1 cellular context compared by ENCODE assay signal in genomic region chr3:43198791-43199644, GRCh38.
TF ChIP-seq lines count a peak whose summit lies in the region.

No MANE protein-coding gene starts in this region.

TF ChIP-seq in HCT116, 20 proteins besides CTCF, POLR2A, EP300 and RAD21 (continued from another document):
- TF ChIP-seq ZBTB33 (IDR thresholded peaks at IDR 0.05; ENCODE audit: extremely low read depth, insufficient replicate concordance, low read length) = no peak
- no peak for TF ChIP-seq JUND (IDR thresholded peaks at IDR 0.05)
- no peak for TF ChIP-seq REST (IDR thresholded peaks at IDR 0.05; ENCODE audit: low read depth)
- no peak for TF ChIP-seq ELF1 (IDR thresholded peaks at IDR 0.05; ENCODE audit: borderline replicate concordance, low read depth)
- TF ChIP-seq CBX3 (IDR thresholded peaks at IDR 0.05; ENCODE audit: low read depth) = no peak
- no peak for TF ChIP-seq SRF (IDR thresholded peaks at IDR 0.05; ENCODE audit: low read depth)
- TF ChIP-seq ZFX (IDR thresholded peaks at IDR 0.05) = no peak
- no peak for TF ChIP-seq EGR1 (IDR thresholded peaks at IDR 0.05; ENCODE audit: low read depth)
- TF ChIP-seq ZNF274 (IDR thresholded peaks at IDR 0.05; ENCODE audit: low read depth, low read length) = no peak
